Comparison of ENCODE assay signal across 1 cellular context in the genomic region with DNA sequence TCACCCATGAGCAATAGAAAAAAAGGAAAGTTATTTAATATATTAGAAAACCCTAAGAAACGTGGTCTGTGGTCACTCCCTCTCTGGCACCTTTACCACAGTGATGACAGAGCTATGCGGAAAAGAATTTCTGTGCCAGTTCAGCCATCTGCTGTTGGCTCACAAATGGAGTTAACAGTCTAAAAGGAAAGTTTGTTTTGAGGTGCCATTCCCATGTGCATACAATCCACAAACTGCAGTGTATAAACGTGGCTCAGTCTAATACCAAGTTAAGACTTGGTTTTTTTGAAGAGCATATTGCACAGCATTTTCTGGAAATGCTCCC.
TF ChIP-seq lines count a peak whose summit lies in the region.

No MANE protein-coding gene starts in this region.

TF ChIP-seq in HepG2, 621 proteins besides CTCF, POLR2A, EP300 and RAD21 (continued from another document):
- TF ChIP-seq, protein P1, sequence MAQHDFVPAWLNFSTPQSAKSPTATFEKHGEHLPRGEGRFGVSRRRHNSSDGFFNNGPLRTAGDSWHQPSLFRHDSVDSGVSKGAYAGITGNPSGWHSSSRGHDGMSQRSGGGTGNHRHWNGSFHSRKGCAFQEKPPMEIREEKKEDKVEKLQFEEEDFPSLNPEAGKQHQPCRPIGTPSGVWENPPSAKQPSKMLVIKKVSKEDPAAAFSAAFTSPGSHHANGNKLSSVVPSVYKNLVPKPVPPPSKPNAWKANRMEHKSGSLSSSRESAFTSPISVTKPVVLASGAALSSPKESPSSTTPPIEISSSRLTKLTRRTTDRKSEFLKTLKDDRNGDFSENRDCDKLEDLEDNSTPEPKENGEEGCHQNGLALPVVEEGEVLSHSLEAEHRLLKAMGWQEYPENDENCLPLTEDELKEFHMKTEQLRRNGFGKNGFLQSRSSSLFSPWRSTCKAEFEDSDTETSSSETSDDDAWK (CRISPR knock-in tag; IDR thresholded peaks at IDR 0.05), result no peak
- TF ChIP-seq ZSCAN31 (CRISPR knock-in tag; IDR thresholded peaks at IDR 0.05; ENCODE audit: low read depth) (no peak), THYN1 (CRISPR knock-in tag; IDR thresholded peaks at IDR 0.05; ENCODE audit: borderline replicate concordance, low read depth) (no peak), MYNN (CRISPR knock-in tag; IDR thresholded peaks at IDR 0.05; ENCODE audit: low read depth) (no peak), ZBTB8A (CRISPR knock-in tag; IDR thresholded peaks at IDR 0.05; ENCODE audit: borderline replicate concordance, low read depth) (no peak), TBX3 (IDR thresholded peaks at IDR 0.05; ENCODE audit: borderline replicate concordance) (no peak), NR2F1 (CRISPR knock-in tag; IDR thresholded peaks at IDR 0.05) (no peak)
- TF ChIP-seq, protein P2, sequence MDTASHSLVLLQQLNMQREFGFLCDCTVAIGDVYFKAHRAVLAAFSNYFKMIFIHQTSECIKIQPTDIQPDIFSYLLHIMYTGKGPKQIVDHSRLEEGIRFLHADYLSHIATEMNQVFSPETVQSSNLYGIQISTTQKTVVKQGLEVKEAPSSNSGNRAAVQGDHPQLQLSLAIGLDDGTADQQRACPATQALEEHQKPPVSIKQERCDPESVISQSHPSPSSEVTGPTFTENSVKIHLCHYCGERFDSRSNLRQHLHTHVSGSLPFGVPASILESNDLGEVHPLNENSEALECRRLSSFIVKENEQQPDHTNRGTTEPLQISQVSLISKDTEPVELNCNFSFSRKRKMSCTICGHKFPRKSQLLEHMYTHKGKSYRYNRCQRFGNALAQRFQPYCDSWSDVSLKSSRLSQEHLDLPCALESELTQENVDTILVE (CRISPR knock-in tag; IDR thresholded peaks at IDR 0.05), result no peak
